ENCODE assay signal across 9 cellular contexts in genomic region chr16:31701734-31702133, GRCh38.
A peak's percentile ranks its signal among the peaks of the same experiment; 100 is the strongest.
DNase-seq lines count a peak whose midpoint lies in the region; ATAC-seq and TF ChIP-seq lines count a peak whose summit lies in the region.
"Had no signal": no experiment of that assay in that cellular context is flagged by ENCODE, and none has a peak within 500 bp of the region (broad histone marks: within the 10 kb centered on the region; RNA-seq: fewer than 3 reads in every experiment).

No MANE protein-coding gene starts in this region.

- CTCF ChIA-PET in T-cell (lab: Charles Lee) = interaction anchor here in 1 of 2 donors (1.2 kb wide), 1 partner anchor 10 kb away, joined by 3 read pairs; no protein-coding TSS in a partner anchor

- peak overlapping the region; percentile 88 for H3K4me3 Mint-ChIP-seq in activated CD4-positive, alpha-beta T cell treated with anti-CD3 and anti-CD28 coated beads, Interleukin-2, amount 10 ng/mL, durations not matched to agents 24 days and 14 days
- H3K4me3 Mint-ChIP-seq in T-cell = peak overlapping the region; percentile 89
- H3K4me3 Mint-ChIP-seq in osteocyte (ENCODE audit: unreplicated experiment) = peak overlapping the region; percentile 82

- intact Hi-C loops in activated CD4-positive, alpha-beta T cell treated with anti-CD3 and anti-CD28 coated beads, Interleukin-2, amount 10 ng/mL, durations not matched to agents 24 days and 14 days (cut with micrococcal nuclease) = loop anchor here (1.0 to 5.0 kb wide), 3 partner anchors 12 to 243 kb away; partner anchors contain the start of genes ARMC5 and RUSF1

- no peak for TF ChIP-seq CTCF in epithelial cell of esophagus (IDR thresholded peaks at IDR 0.05; ENCODE audit: insufficient read depth, low read depth, low read length, missing control alignments)
- TF ChIP-seq CTCF in osteocyte (IDR thresholded peaks at IDR 0.05) = no peak

- H3K4me3 ChIP-seq in epithelial cell of esophagus (ENCODE audit: low read length) = no peak overlapping the region

- no peak for DNase-seq in activated CD4-positive, alpha-beta T cell treated with anti-CD3 and anti-CD28 coated beads, Interleukin-2, amount 10 ng/mL, durations not matched to agents 24 days and 14 days
- no peak for DNase-seq in activated CD4-positive, alpha-beta T cell treated with anti-CD3 and anti-CD28 coated beads for 1 hour
- no peak for DNase-seq in T-cell
- peak; percentile 17 for DNase-seq in epithelial cell of esophagus (ENCODE audit: low read depth)
- peak; percentile 46 for DNase-seq in osteocyte (ENCODE audit: extremely low spot score, unreplicated experiment)
- no peak for DNase-seq in DMS 273 (lab: John Stamatoyannopoulos, UW; ENCODE audit: unreplicated experiment)
- DNase-seq in activated gamma-delta T cell (lab: John Stamatoyannopoulos, UW) = no peak
- no peak for DNase-seq in NCI-H1092 treated with DMSO at 0.1 percent for 48 hours (lab: John Stamatoyannopoulos, UW)
- DNase-seq: cerebellar nuclear complex had no signal

- H3K27ac Mint-ChIP-seq in activated CD4-positive, alpha-beta T cell treated with anti-CD3 and anti-CD28 coated beads, Interleukin-2, amount 10 ng/mL, durations not matched to agents 24 days and 14 days = peak overlapping the region; percentile 89
- H3K27ac Mint-ChIP-seq in T-cell (peak overlapping the region; percentile 47 to 94), osteocyte (ENCODE audit: unreplicated experiment) (no peak overlapping the region)

- H3K36me3 Mint-ChIP-seq in activated CD4-positive, alpha-beta T cell treated with anti-CD3 and anti-CD28 coated beads, Interleukin-2, amount 10 ng/mL, durations not matched to agents 24 days and 14 days (ENCODE audit: low read depth) = peaks cover 44% of the 10 kb centered on the region
- H3K36me3 Mint-ChIP-seq in T-cell (peaks cover 20% of the 10 kb centered on the region), osteocyte (ENCODE audit: unreplicated experiment) (peaks cover 15% of the 10 kb centered on the region)

- ATAC-seq in T-cell (replicated peaks in 1 of 4) = no peak

- H3K4me1 Mint-ChIP-seq in activated CD4-positive, alpha-beta T cell treated with anti-CD3 and anti-CD28 coated beads, Interleukin-2, amount 10 ng/mL, durations not matched to agents 24 days and 14 days = peaks cover 25% of the 10 kb centered on the region
- H3K4me1 Mint-ChIP-seq in T-cell (peaks cover 23 to 40% (median 30%) of the 10 kb centered on the region in 3 donors), osteocyte (ENCODE audit: unreplicated experiment) (peaks cover 10% of the 10 kb centered on the region)

- peaks cover 15% of the 10 kb centered on the region for H3K27me3 Mint-ChIP-seq in activated CD4-positive, alpha-beta T cell treated with anti-CD3 and anti-CD28 coated beads, Interleukin-2, amount 10 ng/mL, durations not matched to agents 24 days and 14 days
- H3K27me3 Mint-ChIP-seq in T-cell = no peaks in the 10 kb centered on the region
- peaks cover 18% of the 10 kb centered on the region for H3K27me3 Mint-ChIP-seq in osteocyte (ENCODE audit: unreplicated experiment)

- POLR2A ChIA-PET in T-cell (lab: Charles Lee) = no interaction called here

- H3K9me3 Mint-ChIP-seq in activated CD4-positive, alpha-beta T cell treated with anti-CD3 and anti-CD28 coated beads, Interleukin-2, amount 10 ng/mL, durations not matched to agents 24 days and 14 days = no peaks in the 10 kb centered on the region
- H3K9me3 Mint-ChIP-seq in T-cell (no peaks in the 10 kb centered on the region), osteocyte (ENCODE audit: unreplicated experiment) (no peaks in the 10 kb centered on the region)

Comparison
In these comparisons a context has a peak if more than half of its experiments do, and no peak if none do; other contexts are left out.
1. DNase-seq: peak in epithelial cell of esophagus (single experiment) and osteocyte (single experiment); none in activated CD4-positive, alpha-beta T cell treated with anti-CD3 and anti-CD28 coated beads, Interleukin-2, amount 10 ng/mL, durations not matched to agents 24 days and 14 days (single experiment), activated CD4-positive, alpha-beta T cell treated with anti-CD3 and anti-CD28 coated beads for 1 hour (single experiment), T-cell (0 of 34), DMS 273 (single experiment), activated gamma-delta T cell (single experiment) and NCI-H1092 treated with DMSO at 0.1 percent for 48 hours (single experiment).
2. Peak in every context shown above with its lines, with median percentiles within 50 percentile points of each other: H3K4me3 Mint-ChIP-seq.